14 cellular contexts compared by ENCODE assay signal in genomic region chr1:163196449-163196787, GRCh38.
"Had no signal": no experiment of that assay in that cellular context is flagged by ENCODE, and none has a peak within 500 bp of the region (broad histone marks: within the 10 kb centered on the region; RNA-seq: fewer than 3 reads in every experiment).

No MANE protein-coding gene starts in this region.

- ATAC-seq: activated T-cell treated with anti-CD3 and anti-CD28 coated beads, Interleukin-2, amount 50 U/mL, for 4 hours; stimulated activated naive CD8-positive, alpha-beta T cell treated with anti-CD3 and anti-CD28 coated beads, Interleukin-15, amount 100 ng/mL, for 72 hours; T-cell had no signal

- H3K4me1 ChIP-seq: prostate gland, right lobe of liver had no signal

- H3K9me3 ChIP-seq: adrenal gland, prostate gland, right lobe of liver had no signal

- H3K36me3 ChIP-seq: adrenal gland, prostate gland, right lobe of liver had no signal

- H3K4me3 ChIP-seq: prostate gland, right lobe of liver, smooth muscle cell had no signal

- DNase-seq: activated CD4-positive, alpha-beta T cell treated with anti-CD3 and anti-CD28 coated beads for 1 hour; activated CD4-positive, alpha-beta T cell treated with anti-CD3 and anti-CD28 coated beads, Interleukin-2, amount 50 U/mL, for 48 hours; activated effector memory CD4-positive, alpha-beta T cell treated with anti-CD3 and anti-CD28 coated beads, Interleukin-2, amount 50 U/mL, for 16 hours; activated T-cell treated with anti-CD3 and anti-CD28 coated beads, Interleukin-2, amount 50 U/mL, for 4 hours; cerebellar nuclear complex; hypothalamus; right lobe of liver; stimulated activated naive CD8-positive, alpha-beta T cell treated with anti-CD3 and anti-CD28 coated beads, Interleukin-15, amount 100 ng/mL, for 72 hours; T-cell; T1000 had no signal

- H3K27me3 ChIP-seq: adrenal gland, right lobe of liver had no signal

- H3K27ac ChIP-seq: prostate gland, right lobe of liver, VCaP had no signal
